In the genomic region with DNA sequence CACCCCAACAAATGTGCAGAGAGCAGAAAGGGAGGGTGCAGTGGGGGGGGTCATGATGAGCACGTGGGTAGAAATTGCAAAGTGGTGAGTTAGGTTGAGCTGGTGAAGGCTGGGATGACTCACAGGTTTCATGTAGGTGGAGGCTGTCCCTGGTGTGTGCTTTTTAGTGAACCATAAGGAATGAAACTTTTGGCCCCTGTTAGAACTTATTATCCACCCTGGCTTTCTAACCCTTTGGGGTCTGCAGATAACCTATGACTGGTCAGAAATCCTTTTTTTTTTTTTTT, we compare ENCODE assay signal across 8 cellular contexts. TPM values are rescaled to one million over a fixed set of nuclear protein-coding genes. Genes with fewer than 3 reads are reported as not detected.
DNase-seq lines count a peak whose midpoint lies in the region; ATAC-seq, FAIRE-seq and TF ChIP-seq lines count a peak whose summit lies in the region.
"Had no signal": no experiment of that assay in that cellular context is flagged by ENCODE, and none has a peak within 500 bp of the region (broad histone marks: within the 10 kb centered on the region; RNA-seq: fewer than 3 reads in every experiment).

No MANE protein-coding gene starts in this region.

- TF ChIP-seq EP300 in ovary (IDR thresholded peaks at IDR 0.05) = no peak

- H3K36me3 ChIP-seq in small intestine (ENCODE audit: control insufficient read depth in 2 of 2, insufficient read depth in 2 of 2, low read length in 2 of 2) (no peaks in the 10 kb centered on the region), ovary (no peaks in the 10 kb centered on the region)
- H3K36me3 ChIP-seq: SJCRH30 had no signal

- TF ChIP-seq POLR2A in ovary (IDR thresholded peaks at IDR 0.05) = no peak

- CTCF ChIA-PET in RWPE1 (lab: Yijun Ruan, JAX) = interaction anchor here (1.0 kb wide), 1 partner anchor 18 kb away, joined by 4 read pairs; no protein-coding TSS in a partner anchor

- no peaks in the 10 kb centered on the region for H3K9me3 ChIP-seq in small intestine (ENCODE audit: control insufficient read depth, low read depth)
- H3K9me3 ChIP-seq in ovary = no peaks in the 10 kb centered on the region

- peaks cover 2 to 3% of the 10 kb centered on the region in 2 donors for H3K4me1 ChIP-seq in small intestine (ENCODE audit: control insufficient read depth in 2 of 2, insufficient read depth in 1 of 2, low read depth in 1 of 2, low read length in 1 of 2)
- no peaks in the 10 kb centered on the region for H3K4me1 ChIP-seq in ovary (ENCODE audit: insufficient read depth)
- H3K4me1 ChIP-seq: SJCRH30 had no signal

- intact Hi-C loops in ovary (cut with DNase I) = no loop called here

- WGBS in small intestine, 3 donors = 0 to 23% (median 7%) methylated on average over 1 of the region's 1 CpG
- 4 to 14% (median 5%) methylated on average over 1 of the region's 1 CpG for WGBS in ovary, 3 donors

- DNase-seq in RWPE1 (ENCODE audit: low spot score) (peak; percentile 92), dedifferentiated amniotic fluid mesenchymal stem cell (ENCODE audit: extremely low spot score) (peak; percentile 56), small intestine (peak; percentile 75), ovary (no peak)

- ATAC-seq in GM19351 (IDR thresholded peaks at IDR 0.05; ENCODE audit: unreplicated experiment) (peak; percentile 66), HG03097 (IDR thresholded peaks at IDR 0.05; ENCODE audit: low FRiP score, unreplicated experiment) (no peak), HG02642 (IDR thresholded peaks at IDR 0.05; ENCODE audit: poor library complexity, unreplicated experiment) (no peak)

- no peak for FAIRE-seq in small intestine (lab: Jason Lieb, UNC)

- H3K4me3 ChIP-seq in small intestine (ENCODE audit: low read depth in 1 of 2, low read length in 2 of 2) (no peak overlapping the region), ovary (no peak overlapping the region)
- H3K4me3 ChIP-seq: SJCRH30 had no signal

- peak overlapping the region; percentile 44 for H3K27ac ChIP-seq in RWPE1
- H3K27ac ChIP-seq in small intestine (ENCODE audit: low read depth in 1 of 2, low read length in 1 of 2) = peak overlapping the region; percentile 60 to 97
- H3K27ac ChIP-seq in ovary = no peak overlapping the region
- H3K27ac ChIP-seq: SJCRH30 had no signal

- TF ChIP-seq CTCF in RWPE1 (conservative IDR thresholded peaks at IDR 0.05; ENCODE audit: low read depth) (no peak), ovary (IDR thresholded peaks at IDR 0.05) (no peak)

- POLR2A ChIA-PET in RWPE1 (lab: Yijun Ruan, JAX; ENCODE audit: low non-redundant PET) = interaction anchor here (0.6 to 1.3 kb wide), 3 partner anchors 15 to 48 kb away, joined by 3 to 4 read pairs (median 3); no protein-coding TSS in a partner anchor

- H3K27me3 ChIP-seq in small intestine (ENCODE audit: control insufficient read depth in 2 of 2, insufficient read depth in 2 of 2, low read length in 2 of 2) (no peaks in the 10 kb centered on the region), ovary (no peaks in the 10 kb centered on the region)
- H3K27me3 ChIP-seq: SJCRH30 had no signal

RNA-seq across cellular contexts. Expression of a gene that starts 46.9 kb away (rescaled TPM):
- polyA plus RNA-seq in small intestine = 10 to 100 TPM in 2 of 3 donors, 1 to 10 TPM in 1; 8.4 to 13.7 (median 10.1) TPM
- total RNA-seq in ovary = 10 to 100 TPM in 3 of 7 donors, 1 to 10 TPM in 4; 4.5 to 12.5 (median 9.6) TPM
- 1 to 10 TPM; 2.3 to 4.1 TPM for polyA plus RNA-seq in ovary

Comparison
In these comparisons a context has a peak if more than half of its experiments do, and no peak if none do; other contexts are left out.
1. DNase-seq: peak in RWPE1 (single experiment), dedifferentiated amniotic fluid mesenchymal stem cell (single experiment) and small intestine (single experiment); none in ovary (0 of 5).
2. H3K27ac ChIP-seq: peak in RWPE1 (single experiment) and small intestine (2 of 2); none in ovary (0 of 2).